In genomic region chr3:167913218-167913902, GRCh38 we compare ENCODE assay signal across 10 cellular contexts.
DNase-seq lines count a peak whose midpoint lies in the region; ATAC-seq and TF ChIP-seq lines count a peak whose summit lies in the region.
"Had no signal": no experiment of that assay in that cellular context is flagged by ENCODE, and none has a peak within 500 bp of the region (broad histone marks: within the 10 kb centered on the region; RNA-seq: fewer than 3 reads in every experiment).

No MANE protein-coding gene starts in this region.

- TF ChIP-seq CTCF in Panc1 (IDR thresholded peaks at IDR 0.05) (peak; percentile 19; the same call in 1 of the 2 replicates), fibroblast of the aortic adventitia (IDR thresholded peaks at IDR 0.05; ENCODE audit: insufficient read depth, low read length) (peak; percentile 15)

- intact Hi-C loops in Panc1 (cut with micrococcal nuclease; ENCODE audit: unreplicated experiment), result no loop called here

- BruUV-seq in Panc1 (replicated peaks; lab: Mats Ljungman, UMichigan), result no TSS peak

- H3K9me3 ChIP-seq in Panc1 (ENCODE audit: control insufficient read depth, insufficient read depth, low read depth, low read length), result no peaks in the 10 kb centered on the region

- CTCF ChIA-PET in Panc1 (lab: Charles Lee), result no interaction called here

- in situ Hi-C loops in Panc1 (cut with HindIII; ENCODE audit: low pct_unique_long_range_greater_than_20kb, low sequenced_read_pairs), result no loop called here

- H3K4me3 ChIP-seq in Panc1 (ENCODE audit: low read depth in 2 of 2, low read length in 2 of 2), result no peak overlapping the region
- no peak overlapping the region for H3K4me3 ChIP-seq in fibroblast of the aortic adventitia (ENCODE audit: low read depth, low read length)

- H3K4me1 ChIP-seq in Panc1 (ENCODE audit: control insufficient read depth, insufficient read depth, low read length), result no peaks in the 10 kb centered on the region

- no peaks in the 10 kb centered on the region for H3K36me3 ChIP-seq in Panc1 (ENCODE audit: control insufficient read depth, insufficient read depth, low read length)

- H3K27ac ChIP-seq in Panc1 (ENCODE audit: low read length), result no peak overlapping the region

- POLR2A ChIA-PET in Panc1 (lab: Charles Lee), result no interaction called here

- peak; percentile 10 for DNase-seq in AG08395 (ENCODE audit: low spot score)
- peak; percentile 48 for DNase-seq in H4 (ENCODE audit: low spot score)
- no peak for DNase-seq in Panc1 (ENCODE audit: low read depth, low spot score)
- peak; percentile 43 for DNase-seq in fibroblast of the aortic adventitia (ENCODE audit: low read depth)
- no peak for DNase-seq in T-helper 1 cell
- DNase-seq in foreskin melanocyte, result no peak
- DNase-seq in stimulated activated CD4-positive, alpha-beta T cell treated with anti-CD3 and anti-CD28 coated beads, Interleukin-4, amount 100 ng/mL, for 24 hours, result no peak
- DNase-seq: DMS153, NCI-H1105 had no signal

- H3K27me3 ChIP-seq in Panc1 (ENCODE audit: control insufficient read depth, insufficient read depth, low read length), result no peaks in the 10 kb centered on the region

- no peak for ATAC-seq in Panc1
- no peak for ATAC-seq in GM19023 (IDR thresholded peaks at IDR 0.05; ENCODE audit: unreplicated experiment)

Comparison
In these comparisons a context has a peak if more than half of its experiments do, and no peak if none do; other contexts are left out.
1. DNase-seq: peak in AG08395 (single experiment), H4 (single experiment) and fibroblast of the aortic adventitia (single experiment); none in Panc1 (single experiment), T-helper 1 cell (0 of 5), foreskin melanocyte (single experiment) and stimulated activated CD4-positive, alpha-beta T cell treated with anti-CD3 and anti-CD28 coated beads, Interleukin-4, amount 100 ng/mL, for 24 hours (single experiment).